ENCODE assay signal across 8 cellular contexts in genomic region chr9:133352635-133353340, GRCh38. TPM values are rescaled to one million over a fixed set of nuclear protein-coding genes. Genes with fewer than 3 reads are reported as not detected.
DNase-seq lines count a peak whose midpoint lies in the region; TF ChIP-seq lines count a peak whose summit lies in the region.
"Had no signal": no experiment of that assay in that cellular context is flagged by ENCODE, and none has a peak within 500 bp of the region (broad histone marks: within the 10 kb centered on the region; RNA-seq: fewer than 3 reads in every experiment).

No MANE protein-coding gene starts in this region.

- no peaks in the 10 kb centered on the region for H3K27me3 Mint-ChIP-seq in T-helper 2 cell treated with Interferon-gamma antibody and Interleukin-4, amounts not matched to agents 5 μg/mL and 100 μg/mL, for 36 hours (ENCODE audit: low read depth)
- no peaks in the 10 kb centered on the region for H3K27me3 Mint-ChIP-seq in mesothelial cell of epicardium (ENCODE audit: low read depth)
- H3K27me3 Mint-ChIP-seq: activated CD4-positive, alpha-beta T cell treated with anti-CD3 and anti-CD28 coated beads, Interleukin-2, amount 10 ng/mL, durations not matched to agents 7 days and 5 days had no signal

- peaks cover 22% of the 10 kb centered on the region for H3K4me1 Mint-ChIP-seq in T-helper 2 cell treated with Interferon-gamma antibody and Interleukin-4, amounts not matched to agents 5 μg/mL and 100 μg/mL, for 36 hours (ENCODE audit: low read depth)
- H3K4me1 Mint-ChIP-seq in mesothelial cell of epicardium: peaks cover 17% of the 10 kb centered on the region

- H3K4me3 ChIP-seq in OCI-LY7 (ENCODE audit: low read depth, low read length, poor library complexity, severe bottlenecking): no peak overlapping the region

- TF ChIP-seq CTCF in OCI-LY7 (conservative IDR thresholded peaks at IDR 0.05; ENCODE audit: low read length): no peak
- TF ChIP-seq CTCF in mesothelial cell of epicardium (IDR thresholded peaks at IDR 0.05; ENCODE audit: unreplicated experiment): no peak

- H4K20me1 ChIP-seq in OCI-LY7 (ENCODE audit: insufficient read depth, low read length): peaks cover 17% of the 10 kb centered on the region

- intact Hi-C loops in OCI-LY7 (cut with micrococcal nuclease; ENCODE audit: unreplicated experiment): loop anchor here (5.0 kb wide), 1 partner anchor 125 kb away; the partner anchor contains the start of gene SLC2A6

- POLR2A ChIA-PET in OCI-LY7 (lab: Charles Lee): interaction anchor here (1.9 kb wide), 1 partner anchor 22 kb away, joined by 4 read pairs; no protein-coding TSS in a partner anchor

- H3K79me2 ChIP-seq in OCI-LY7 (ENCODE audit: insufficient read depth, low read depth, low read length): peaks cover 35% of the 10 kb centered on the region

- H3K27ac ChIP-seq in OCI-LY7 (ENCODE audit: low read depth, low read length, poor library complexity, severe bottlenecking): peak overlapping the region; percentile 16

- H3K36me3 Mint-ChIP-seq in T-helper 2 cell treated with Interferon-gamma antibody and Interleukin-4, amounts not matched to agents 5 μg/mL and 100 μg/mL, for 36 hours (ENCODE audit: low read depth): peaks cover 55% of the 10 kb centered on the region
- H3K36me3 Mint-ChIP-seq in mesothelial cell of epicardium: peaks cover 25% of the 10 kb centered on the region

- no TSS peak for BruUV-seq in OCI-LY7 (replicated peaks; lab: Mats Ljungman, UMichigan)

- H3K4me1 ChIP-seq in OCI-LY7 (ENCODE audit: insufficient read depth, low read length, poor library complexity, severe bottlenecking): peaks cover 54% of the 10 kb centered on the region

- peak overlapping the region; percentile 13; the same call in 1 of the 2 replicates for H3K4me2 ChIP-seq in OCI-LY7 (ENCODE audit: low read length)

- H2AFZ ChIP-seq in OCI-LY7 (ENCODE audit: low read length): no peak overlapping the region

- no peak for DNase-seq in T-helper 2 cell treated with Interferon-gamma antibody and Interleukin-4, amounts not matched to agents 5 μg/mL and 100 μg/mL, for 36 hours (ENCODE audit: low spot score)
- DNase-seq in T-helper 2 cell (no peak), OCI-LY7 (ENCODE audit: low spot score) (peak; percentile 18), mesothelial cell of epicardium (ENCODE audit: low spot score in 2 of 2, unreplicated experiment in 2 of 2) (no peak), DMS53 (lab: John Stamatoyannopoulos, UW) (no peak), COLO829 (ENCODE audit: low spot score) (no peak)
- DNase-seq: NCI-H1694 had no signal

- CTCF ChIA-PET in OCI-LY7 (lab: Charles Lee; ENCODE audit: unreplicated experiment): no interaction called here

- H3K4me3 Mint-ChIP-seq in T-helper 2 cell treated with Interferon-gamma antibody and Interleukin-4, amounts not matched to agents 5 μg/mL and 100 μg/mL, for 36 hours: no peak overlapping the region
- no peak overlapping the region for H3K4me3 Mint-ChIP-seq in mesothelial cell of epicardium
- H3K4me3 Mint-ChIP-seq: activated CD4-positive, alpha-beta T cell treated with anti-CD3 and anti-CD28 coated beads, Interleukin-2, amount 10 ng/mL, durations not matched to agents 7 days and 5 days had no signal

- H3K9me3 ChIP-seq in OCI-LY7 (ENCODE audit: low read length): no peaks in the 10 kb centered on the region

- H3K27ac Mint-ChIP-seq in T-helper 2 cell treated with Interferon-gamma antibody and Interleukin-4, amounts not matched to agents 5 μg/mL and 100 μg/mL, for 36 hours: peak overlapping the region; percentile 26
- peak overlapping the region; percentile 15 for H3K27ac Mint-ChIP-seq in mesothelial cell of epicardium
- H3K27ac Mint-ChIP-seq: activated CD4-positive, alpha-beta T cell treated with anti-CD3 and anti-CD28 coated beads, Interleukin-2, amount 10 ng/mL, durations not matched to agents 7 days and 5 days had no signal

- H3K9me3 Mint-ChIP-seq in T-helper 2 cell treated with Interferon-gamma antibody and Interleukin-4, amounts not matched to agents 5 μg/mL and 100 μg/mL, for 36 hours: no peaks in the 10 kb centered on the region
- no peaks in the 10 kb centered on the region for H3K9me3 Mint-ChIP-seq in mesothelial cell of epicardium
- H3K9me3 Mint-ChIP-seq: activated CD4-positive, alpha-beta T cell treated with anti-CD3 and anti-CD28 coated beads, Interleukin-2, amount 10 ng/mL, durations not matched to agents 7 days and 5 days had no signal

- no peaks in the 10 kb centered on the region for H3K9me2 ChIP-seq in OCI-LY7 (ENCODE audit: insufficient read depth, low read length)

- H3K36me3 ChIP-seq in OCI-LY7 (ENCODE audit: insufficient read depth, low read length): peaks cover 61% of the 10 kb centered on the region

RNA-seq across cellular contexts. Expression of gene SURF1, which starts 3.5 kb away (rescaled TPM):
- 22.9 and 34.6 TPM in 2 replicates for total RNA-seq in OCI-LY7 (2014; rRNA removed; shearing (Covaris generic))
- 34.2 and 38.9 TPM in 2 replicates for total RNA-seq in OCI-LY7 (2022)
- 29.4 to 31.4 TPM (median 30.0 TPM) in 3 replicates for total RNA-seq in mesothelial cell of epicardium

RNA-seq across cellular contexts. Expression of gene SURF2, which starts 3.6 kb away (rescaled TPM):
- total RNA-seq in OCI-LY7 (2014; rRNA removed; shearing (Covaris generic)): 19.0 and 32.5 TPM in 2 replicates
- total RNA-seq in OCI-LY7 (2022): 13.2 and 19.7 TPM in 2 replicates
- 10.3 to 12.7 TPM (median 12.1 TPM) in 3 replicates for total RNA-seq in mesothelial cell of epicardium

RNA-seq across cellular contexts. Expression of gene RPL7A, which starts 4.8 kb away (rescaled TPM):
- total RNA-seq in OCI-LY7 (2014; rRNA removed; shearing (Covaris generic)): 2,961 and 2,981 TPM in 2 replicates
- total RNA-seq in OCI-LY7 (2022) (2,867 and 2,915 TPM in 2 replicates), mesothelial cell of epicardium (2,220 to 2,356 TPM (median 2,311 TPM) in 3 replicates)

RNA-seq across cellular contexts. Expression of gene MED22, which starts 4.9 kb away (rescaled TPM):
- total RNA-seq in OCI-LY7 (2014; rRNA removed; shearing (Covaris generic)): 39.6 and 62.1 TPM in 2 replicates
- total RNA-seq in OCI-LY7 (2022) (48.7 and 52.0 TPM in 2 replicates), mesothelial cell of epicardium (35.1 to 39.4 TPM (median 36.0 TPM) in 3 replicates)

RNA-seq across cellular contexts. Expression of gene SURF6, which starts 16.8 kb away (rescaled TPM):
- total RNA-seq in OCI-LY7 (2014; rRNA removed; shearing (Covaris generic)): 19.2 and 33.9 TPM in 2 replicates
- total RNA-seq in OCI-LY7 (2022): 21.0 and 27.8 TPM in 2 replicates
- 22.8 to 25.6 TPM (median 24.9 TPM) in 3 replicates for total RNA-seq in mesothelial cell of epicardium
